17 cellular contexts compared by ENCODE assay signal in genomic region chr3:4531478-4532025, GRCh38. TPM values are rescaled to one million over a fixed set of nuclear protein-coding genes. Genes with fewer than 3 reads are reported as not detected.
DNase-seq lines count a peak whose midpoint lies in the region; ATAC-seq, FAIRE-seq and TF ChIP-seq lines count a peak whose summit lies in the region.
"Had no signal": no experiment of that assay in that cellular context is flagged by ENCODE, and none has a peak within 500 bp of the region (broad histone marks: within the 10 kb centered on the region; RNA-seq: fewer than 3 reads in every experiment).

No MANE protein-coding gene starts in this region.

- no peak for TF ChIP-seq EP300 in A549 (IDR thresholded peaks at IDR 0.05)

- H3K9me3 ChIP-seq in A549, result no peaks in the 10 kb centered on the region
- H3K9me3 ChIP-seq in MG63, result no peaks in the 10 kb centered on the region
- H3K9me3 ChIP-seq in lung (ENCODE audit: control insufficient read depth in 2 of 2, insufficient read depth in 1 of 2, low read length in 1 of 2), result no peaks in the 10 kb centered on the region
- H3K9me3 ChIP-seq in smooth muscle cell (replicated peaks; ENCODE audit: low read depth), result no peaks in the 10 kb centered on the region
- H3K9me3 ChIP-seq: psoas muscle had no signal

- H3K4me1 Mint-ChIP-seq in Calu3 (ENCODE audit: low read depth, unreplicated experiment), result no peaks in the 10 kb centered on the region
- peaks cover 20% of the 10 kb centered on the region for H3K4me1 Mint-ChIP-seq in GM23338

- POLR2A ChIA-PET in A549 (lab: Yijun Ruan, JAX), result no interaction called here

- H3K36me3 Mint-ChIP-seq in Calu3 (ENCODE audit: insufficient read depth, unreplicated experiment) (no peaks in the 10 kb centered on the region), GM23338 (ENCODE audit: low read depth) (no peaks in the 10 kb centered on the region)
- H3K36me3 Mint-ChIP-seq: activated naive CD4-positive, alpha-beta T cell treated with anti-CD3 and anti-CD28 coated beads, Interleukin-2, amount 50 U/mL, for 72 hours had no signal

- no peak overlapping the region for H3K9ac ChIP-seq in smooth muscle cell (ENCODE audit: low read depth)

- H3F3A ChIP-seq in GM23338 (replicated peaks; ENCODE audit: low read depth) (no peaks in the 10 kb centered on the region), smooth muscle cell (ENCODE audit: low read depth) (peaks cover 10% of the 10 kb centered on the region)

- CTCF ChIA-PET in A549 (lab: Yijun Ruan, JAX) (interaction anchor here (0.6 kb wide), 1 partner anchor 48 kb away, joined by 3 read pairs; no protein-coding TSS in a partner anchor), Calu3 (lab: Charles Lee) (no interaction called here)

- FAIRE-seq in A549 (lab: Jason Lieb, UNC), result no peak
- FAIRE-seq: colon had no signal

- intact Hi-C loops in Calu3 (cut with micrococcal nuclease; ENCODE audit: unreplicated experiment), result no loop called here

- no peaks in the 10 kb centered on the region for H3K27me3 Mint-ChIP-seq in Calu3 (ENCODE audit: unreplicated experiment)
- H3K27me3 Mint-ChIP-seq in GM23338 (ENCODE audit: insufficient read depth, low read depth, poor library complexity), result peaks cover 9% of the 10 kb centered on the region

- H3K27ac ChIP-seq in A549 (no peak overlapping the region), lung (ENCODE audit: low read depth in 1 of 2, low read length in 1 of 2) (no peak overlapping the region), GM23338 (ENCODE audit: low read depth) (no peak overlapping the region), smooth muscle cell (ENCODE audit: low read depth) (no peak overlapping the region)
- H3K27ac ChIP-seq: psoas muscle, SK-N-MC had no signal

- TF ChIP-seq POLR2A in A549 (IDR thresholded peaks at IDR 0.05; ENCODE audit: low read length), result no peak

- TF ChIP-seq CTCF in A549 (IDR thresholded peaks at IDR 0.05) (no peak), lung (IDR thresholded peaks at IDR 0.05; ENCODE audit: control extremely low read depth, extremely low read depth) (no peak), Calu3 (IDR thresholded peaks at IDR 0.05; ENCODE audit: unreplicated experiment) (no peak), GM23338 (conservative IDR thresholded peaks at IDR 0.05; ENCODE audit: low read depth in 2 of 2) (no peak), smooth muscle cell (IDR thresholded peaks at IDR 0.05; ENCODE audit: borderline replicate concordance, insufficient read depth, poor library complexity, severe bottlenecking) (no peak)

- H3K9me3 Mint-ChIP-seq in Calu3 (ENCODE audit: low read depth, unreplicated experiment) (no peaks in the 10 kb centered on the region), GM23338 (no peaks in the 10 kb centered on the region)
- H3K9me3 Mint-ChIP-seq: activated naive CD4-positive, alpha-beta T cell treated with anti-CD3 and anti-CD28 coated beads, Interleukin-2, amount 50 U/mL, for 72 hours had no signal

- H3K79me2 ChIP-seq in GM23338 (replicated peaks; ENCODE audit: insufficient read depth) (no peaks in the 10 kb centered on the region), smooth muscle cell (ENCODE audit: low read depth) (no peaks in the 10 kb centered on the region)

- ATAC-seq in A549 (peak; percentile 56 to 70; a peak in 4 of 6 replicates), lung (ENCODE audit: insufficient read depth, low FRiP score) (peak; percentile 72), GM23338 (no peak)
- ATAC-seq: activated naive CD4-positive, alpha-beta T cell treated with anti-CD3 and anti-CD28 coated beads, Interleukin-2, amount 50 U/mL, for 72 hours; psoas muscle had no signal

- H2AFZ ChIP-seq in GM23338 (no peak overlapping the region), smooth muscle cell (ENCODE audit: low read depth) (no peak overlapping the region)

- H3K4me3 Mint-ChIP-seq in Calu3 (ENCODE audit: low read depth, unreplicated experiment), result no peak overlapping the region
- no peak overlapping the region for H3K4me3 Mint-ChIP-seq in GM23338

- TF ChIP-seq RAD21 in A549 (conservative IDR thresholded peaks at IDR 0.05 in 1 of 2, IDR thresholded peaks at IDR 0.05 in 1 of 2), result no peak

- H3K27ac Mint-ChIP-seq in Calu3 (ENCODE audit: unreplicated experiment) (no peak overlapping the region), GM23338 (no peak overlapping the region)

- H3K36me3 ChIP-seq in MG63, result no peaks in the 10 kb centered on the region
- H3K36me3 ChIP-seq in lung (ENCODE audit: control insufficient read depth in 2 of 2, insufficient read depth in 2 of 2, low read length in 2 of 2), result no peaks in the 10 kb centered on the region
- H3K36me3 ChIP-seq in GM23338 (ENCODE audit: insufficient read depth), result no peaks in the 10 kb centered on the region
- no peaks in the 10 kb centered on the region for H3K36me3 ChIP-seq in smooth muscle cell (ENCODE audit: low read depth)

- DNase-seq in A549 (ENCODE audit: low read depth in 1 of 2, low spot score in 1 of 2) (no peak), MG63 (peak; percentile 8), astrocyte of the hippocampus (ENCODE audit: low read depth, low spot score) (peak; percentile 34), lung (ENCODE audit: low spot score) (no peak), RKO (ENCODE audit: low spot score) (no peak), Calu3 (no peak), GM23338 (ENCODE audit: low spot score) (no peak), smooth muscle cell (lab: John Stamatoyannopoulos, UW; ENCODE audit: unreplicated experiment) (no peak)
- DNase-seq: activated CD8-positive, alpha-beta memory T cell treated with anti-CD3 and anti-CD28 coated beads, Interleukin-2, amount 50 U/mL, for 4 hours; DMS53; midbrain; NCI-H1930; psoas muscle; stimulated activated CD8-positive, alpha-beta memory T cell treated with anti-CD3 and anti-CD28 coated beads, Interleukin-4, amount 100 ng/mL, for 48 hours had no signal

- H3K9me2 ChIP-seq in GM23338 (ENCODE audit: insufficient read depth), result no peaks in the 10 kb centered on the region

- H3K4me1 ChIP-seq in A549, result no peaks in the 10 kb centered on the region
- peaks cover 10 to 12% of the 10 kb centered on the region in 2 donors for H3K4me1 ChIP-seq in lung (ENCODE audit: control insufficient read depth in 2 of 2, insufficient read depth in 2 of 2, low read length in 2 of 2)
- H3K4me1 ChIP-seq in GM23338 (ENCODE audit: insufficient read depth), result peaks cover 14% of the 10 kb centered on the region
- peaks cover 11% of the 10 kb centered on the region for H3K4me1 ChIP-seq in smooth muscle cell (ENCODE audit: low read depth)

- H3K4me2 ChIP-seq in A549, result no peak overlapping the region
- no peak overlapping the region for H3K4me2 ChIP-seq in GM23338
- H3K4me2 ChIP-seq in smooth muscle cell, result no peak overlapping the region

- H3K4me3 ChIP-seq in A549 (no peak overlapping the region), MG63 (no peak overlapping the region), lung (no peak overlapping the region), GM23338 (no peak overlapping the region), smooth muscle cell (no peak overlapping the region)
- H3K4me3 ChIP-seq: psoas muscle, SK-N-MC had no signal

- H3K27me3 ChIP-seq in MG63, result no peaks in the 10 kb centered on the region
- no peaks in the 10 kb centered on the region for H3K27me3 ChIP-seq in lung (ENCODE audit: control insufficient read depth, insufficient read depth)
- no peaks in the 10 kb centered on the region for H3K27me3 ChIP-seq in GM23338 (ENCODE audit: insufficient read depth)
- no peaks in the 10 kb centered on the region for H3K27me3 ChIP-seq in smooth muscle cell (ENCODE audit: low read depth)

- H4K20me1 ChIP-seq in GM23338 (replicated peaks; ENCODE audit: insufficient read depth) (no peaks in the 10 kb centered on the region), smooth muscle cell (ENCODE audit: low read depth) (no peaks in the 10 kb centered on the region)

- no TSS peak for BruUV-seq in Calu3 (replicated peaks; lab: Mats Ljungman, UMichigan)

TF ChIP-seq in A549, 52 proteins besides CTCF, POLR2A, EP300 and RAD21:
- TF ChIP-seq TFCP2L1 (CRISPR knock-in tag; IDR thresholded peaks at IDR 0.05) (no peak), PHF8 (IDR thresholded peaks at IDR 0.05; ENCODE audit: borderline replicate concordance, low read depth) (no peak), ZFP36 (IDR thresholded peaks at IDR 0.05; ENCODE audit: borderline replicate concordance, partially characterized antibody) (no peak), SREBF2 (IDR thresholded peaks at IDR 0.05) (no peak), FOXS1 (CRISPR knock-in tag; IDR thresholded peaks at IDR 0.05) (no peak), ZNF302 (CRISPR knock-in tag; IDR thresholded peaks at IDR 0.05) (no peak), HEYL (CRISPR knock-in tag; IDR thresholded peaks at IDR 0.05) (no peak), ZC3H11A (IDR thresholded peaks at IDR 0.05) (no peak), CHD2 (IDR thresholded peaks at IDR 0.05; ENCODE audit: low read length, partially characterized antibody) (no peak)
TF ChIP-seq in A549: peak in this region for 0.

TF ChIP-seq in GM23338, 12 proteins besides CTCF, POLR2A, EP300 and RAD21 (continues in another document):
- TF ChIP-seq ZNF331 (CRISPR knock-in tag; IDR thresholded peaks at IDR 0.05; ENCODE audit: low read depth), result no peak

RNA-seq across cellular contexts. Expression of gene ITPR1, which starts 38.4 kb away (rescaled TPM):
- 9.6 and 10.7 TPM in 2 replicates for polyA plus RNA-seq in A549 (2011; rRNA removed)
- 1.7 and 1.8 TPM in 2 replicates for polyA plus RNA-seq in A549 (2012; cell fraction: cytosol; rRNA removed)
- polyA plus RNA-seq in A549 (2012; cell fraction: nucleus; rRNA removed), result 2.6 and 4.8 TPM in 2 replicates
- 2.8 to 3.8 TPM (median 3.2 TPM) in 3 replicates for polyA plus RNA-seq in A549 (2017; fragmentation: RNase III; extraction: RNeasy Plus Mini Kit Qiagen cat#74134 plus additional on column Dnase treatment)
- 23.0 and 26.8 TPM in 2 replicates for polyA minus RNA-seq in A549 (2011; rRNA and poly(A)+ RNA removed)
- total RNA-seq in MG63 (2014; rRNA removed; shearing (Covaris generic); ENCODE audit: low replicate concordance), result 1.7 and 10.4 TPM in 2 replicates
- total RNA-seq in lung, result 100 to 1,000 TPM in 1 of 2 donors, 10 to 100 TPM in 1; 66.5 to 152 TPM
- polyA plus RNA-seq in lung, result 10 to 100 TPM; 12.4 to 21.8 TPM
- 4.2 and 6.2 TPM in 2 replicates for total RNA-seq in Calu3 (2022)
- 16.2 and 21.0 TPM in 2 replicates for total RNA-seq in GM23338 (2014; rRNA removed; shearing (Covaris generic))
- polyA plus RNA-seq in GM23338 (2016; fragmentation: Nextera tagmentation; extraction: Ambion mirVana), result 5.2 and 6.8 TPM in 2 replicates
- total RNA-seq in smooth muscle cell, result 28.6 and 31.6 TPM in 2 replicates
- polyA plus RNA-seq in smooth muscle cell, result 16.4 and 17.9 TPM in 2 replicates

Comparison
In these comparisons a context has a peak if more than half of its experiments do, and no peak if none do; other contexts are left out.
1. DNase-seq: peak in MG63 (single experiment) and astrocyte of the hippocampus (single experiment); none in A549 (0 of 2), lung (single experiment), RKO (single experiment), Calu3 (single experiment), GM23338 (single experiment) and smooth muscle cell (single experiment).